In genomic region chr15:70264014-70264492, GRCh38 we compare ENCODE assay signal across 10 cellular contexts.
DNase-seq lines count a peak whose midpoint lies in the region; ATAC-seq and TF ChIP-seq lines count a peak whose summit lies in the region.
"Had no signal": no experiment of that assay in that cellular context is flagged by ENCODE, and none has a peak within 500 bp of the region (broad histone marks: within the 10 kb centered on the region; RNA-seq: fewer than 3 reads in every experiment).

No MANE protein-coding gene starts in this region.

- POLR2A ChIA-PET in activated B cell treated with CpG ODN at 0.5 μM for 24 hours (lab: Charles Lee), result interaction anchor here (0.9 to 1.2 kb wide), 2 partner anchors 17 to 167 kb away, joined by 3 to 4 read pairs; no protein-coding TSS in a partner anchor
- POLR2A ChIA-PET in naive thymus-derived CD4-positive, alpha-beta T cell (lab: Charles Lee), result no interaction called here

- H3K4me3 Mint-ChIP-seq in activated B cell treated with CpG ODN at 0.5 μM for 24 hours, result peak overlapping the region; percentile 57
- H3K4me3 Mint-ChIP-seq in naive thymus-derived CD4-positive, alpha-beta T cell, result no peak overlapping the region

- H3K36me3 Mint-ChIP-seq in activated B cell treated with CpG ODN at 0.5 μM for 24 hours (ENCODE audit: low read depth), result no peaks in the 10 kb centered on the region
- no peaks in the 10 kb centered on the region for H3K36me3 Mint-ChIP-seq in naive thymus-derived CD4-positive, alpha-beta T cell

- H3K36me3 ChIP-seq in naive thymus-derived CD4-positive, alpha-beta T cell (ENCODE audit: control insufficient read depth in 2 of 3, insufficient read depth in 3 of 3, low read length in 3 of 3), result no peaks in the 10 kb centered on the region

- CTCF ChIA-PET in activated B cell treated with CpG ODN at 0.5 μM for 24 hours (lab: Charles Lee), result no interaction called here
- CTCF ChIA-PET in naive thymus-derived CD4-positive, alpha-beta T cell (lab: Charles Lee), result no interaction called here

- no peak overlapping the region for H3K27ac ChIP-seq in naive thymus-derived CD4-positive, alpha-beta T cell (ENCODE audit: low read depth, low read length)
- H3K27ac ChIP-seq: SK-N-MC had no signal

- peak overlapping the region; percentile 18 for H3K27ac Mint-ChIP-seq in activated B cell treated with CpG ODN at 0.5 μM for 24 hours
- H3K27ac Mint-ChIP-seq in naive thymus-derived CD4-positive, alpha-beta T cell, result no peak overlapping the region

- H3K9me3 Mint-ChIP-seq in activated B cell treated with CpG ODN at 0.5 μM for 24 hours, result no peaks in the 10 kb centered on the region
- no peaks in the 10 kb centered on the region for H3K9me3 Mint-ChIP-seq in naive thymus-derived CD4-positive, alpha-beta T cell

- H3K9me3 ChIP-seq in naive thymus-derived CD4-positive, alpha-beta T cell (ENCODE audit: control insufficient read depth in 2 of 3, low read length in 3 of 3), result no peaks in the 10 kb centered on the region

- no peaks in the 10 kb centered on the region for H3K27me3 Mint-ChIP-seq in activated B cell treated with CpG ODN at 0.5 μM for 24 hours
- H3K27me3 Mint-ChIP-seq in naive thymus-derived CD4-positive, alpha-beta T cell, result peaks cover 0 to 39% (median 0%) of the 10 kb centered on the region in 5 donors

- DNase-seq in GDM1 (lab: John Stamatoyannopoulos, UW), result peak; percentile 52
- peak; percentile 80 for DNase-seq in NCI-H2227 treated with DMSO at 0.1 percent for 48 hours (lab: John Stamatoyannopoulos, UW)
- DNase-seq in activated B cell treated with CpG ODN at 0.5 μM for 24 hours, result no peak
- DNase-seq in naive thymus-derived CD4-positive, alpha-beta T cell, result no peak
- no peak for DNase-seq in DMS53 (lab: John Stamatoyannopoulos, UW)
- DNase-seq in hepatic stellate cell (ENCODE audit: low spot score), result no peak

- no peaks in the 10 kb centered on the region for H3K27me3 ChIP-seq in naive thymus-derived CD4-positive, alpha-beta T cell (ENCODE audit: control insufficient read depth in 2 of 2, insufficient read depth in 2 of 2, low read length in 2 of 2)

- intact Hi-C loops in activated B cell treated with CpG ODN at 0.5 μM for 24 hours (cut with micrococcal nuclease), result loop anchor here (1.0 to 10.0 kb wide), 5 partner anchors 24 to 689 kb away; no protein-coding TSS in a partner anchor
- intact Hi-C loops in naive thymus-derived CD4-positive, alpha-beta T cell (cut with micrococcal nuclease), result no loop called here

- H3K4me3 ChIP-seq in naive thymus-derived CD4-positive, alpha-beta T cell (ENCODE audit: low read length), result no peak overlapping the region
- H3K4me3 ChIP-seq: lung, SK-N-MC had no signal

- no peak for TF ChIP-seq CTCF in activated B cell treated with CpG ODN at 0.5 μM for 24 hours (IDR thresholded peaks at IDR 0.05)

- H3K4me1 ChIP-seq in naive thymus-derived CD4-positive, alpha-beta T cell (ENCODE audit: control insufficient read depth in 2 of 2, insufficient read depth in 2 of 2, low read length in 2 of 2), result peaks cover 23 to 25% of the 10 kb centered on the region in 2 donors

- ATAC-seq in activated B cell treated with CpG ODN at 0.5 μM for 24 hours (ENCODE audit: low read depth) (peak; percentile 51), HG03520 (IDR thresholded peaks at IDR 0.05; ENCODE audit: unreplicated experiment) (no peak), HG03280 (IDR thresholded peaks at IDR 0.05; ENCODE audit: unreplicated experiment) (no peak)
- ATAC-seq in naive thymus-derived CD4-positive, alpha-beta T cell, result peak; percentile 45

- peaks cover 92% of the 10 kb centered on the region for H3K4me1 Mint-ChIP-seq in activated B cell treated with CpG ODN at 0.5 μM for 24 hours
- peaks cover 30 to 65% (median 44%) of the 10 kb centered on the region in 7 donors for H3K4me1 Mint-ChIP-seq in naive thymus-derived CD4-positive, alpha-beta T cell

Comparison
In these comparisons a context has a peak if more than half of its experiments do, and no peak if none do; other contexts are left out.
1. DNase-seq: peak in GDM1 (single experiment) and NCI-H2227 treated with DMSO at 0.1 percent for 48 hours (single experiment); none in activated B cell treated with CpG ODN at 0.5 μM for 24 hours (single experiment), naive thymus-derived CD4-positive, alpha-beta T cell (0 of 9), DMS53 (single experiment) and hepatic stellate cell (single experiment).
2. ATAC-seq: peak in activated B cell treated with CpG ODN at 0.5 μM for 24 hours (single experiment) and naive thymus-derived CD4-positive, alpha-beta T cell (single experiment); none in HG03520 (single experiment) and HG03280 (single experiment).